Comparison of ENCODE assay signal across 13 cellular contexts in the genomic region with DNA sequence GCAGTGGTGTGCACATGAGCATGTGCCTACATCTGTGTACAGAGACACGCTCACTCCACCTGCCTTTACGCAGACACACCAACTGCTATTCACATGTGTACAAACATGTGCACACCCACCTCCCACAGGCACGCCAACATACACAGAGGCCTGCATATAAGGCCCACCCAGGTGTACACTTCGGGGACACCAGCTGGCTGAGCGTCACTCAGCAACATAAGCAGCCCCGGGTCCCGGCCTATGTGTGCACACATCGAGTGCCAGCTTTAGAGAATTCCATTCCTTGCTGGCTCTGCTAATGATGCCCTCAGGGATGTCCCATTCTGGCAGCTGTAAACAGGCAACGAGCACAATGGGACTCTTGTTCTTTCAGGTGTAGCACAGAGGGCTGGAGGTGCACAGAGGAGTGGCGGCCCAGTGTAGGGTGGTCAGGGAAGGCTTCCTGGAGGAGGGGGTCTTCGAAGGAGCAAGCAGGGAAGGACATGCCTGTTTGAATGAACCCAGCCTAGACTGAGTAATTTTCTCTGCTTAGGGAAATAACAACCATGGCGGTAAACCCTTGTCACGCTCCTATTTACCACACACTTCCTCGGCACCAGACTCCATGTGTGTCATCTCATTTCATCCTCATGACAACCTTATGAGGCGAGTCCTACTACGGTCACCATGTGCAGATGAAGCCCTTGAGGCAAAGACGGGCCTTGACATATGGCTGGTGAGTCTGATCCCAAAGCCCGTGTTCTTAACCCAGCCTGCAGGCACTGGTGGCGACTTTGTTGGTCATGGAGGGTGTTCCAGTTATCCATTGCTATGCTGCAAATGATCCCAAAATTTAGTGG. TPM values are rescaled to one million over a fixed set of nuclear protein-coding genes. Genes with fewer than 3 reads are reported as not detected.
DNase-seq lines count a peak whose midpoint lies in the region; ATAC-seq and TF ChIP-seq lines count a peak whose summit lies in the region.
"Had no signal": no experiment of that assay in that cellular context is flagged by ENCODE, and none has a peak within 500 bp of the region (broad histone marks: within the 10 kb centered on the region; RNA-seq: fewer than 3 reads in every experiment).

No MANE protein-coding gene starts in this region.

- TF ChIP-seq CTCF in RWPE2 (IDR thresholded peaks at IDR 0.05; ENCODE audit: poor library complexity, severe bottlenecking) = no peak

- H3K27ac ChIP-seq in RWPE2 (ENCODE audit: poor library complexity, severe bottlenecking) = peak overlapping the region; percentile 57
- H3K27ac ChIP-seq: SJCRH30 had no signal

- no peaks in the 10 kb centered on the region for H3K9me3 ChIP-seq in RWPE2 (ENCODE audit: severe bottlenecking)
- H3K9me3 ChIP-seq: SJCRH30 had no signal

- H3K4me1 ChIP-seq in RWPE2 (ENCODE audit: insufficient read depth, poor library complexity, severe bottlenecking) = peaks cover 16% of the 10 kb centered on the region
- H3K4me1 ChIP-seq: SJCRH30 had no signal

- DNase-seq in COLO829 (ENCODE audit: low spot score) (peak; percentile 76), RWPE2 (ENCODE audit: low spot score) (no peak), iPS-NIHi11 (ENCODE audit: low spot score) (peak; percentile 4), renal cortical epithelial cell (ENCODE audit: low read depth) (peak; percentile 81), midbrain (lab: John Stamatoyannopoulos, UW) (no peak), SHP77 treated with DMSO at 0.1 percent for 48 hours (lab: John Stamatoyannopoulos, UW) (no peak)
- DNase-seq: activated CD4-positive, alpha-beta T cell treated with anti-CD3 and anti-CD28 coated beads, Interleukin-2, amount 50 U/mL, for 48 hours; COR-L47; cortex of kidney; SJCRH30; stimulated activated CD4-positive, alpha-beta T cell treated with anti-CD3 and anti-CD28 coated beads, Interleukin-2, amount 100 ng/mL, for 48 hours had no signal

- no peak overlapping the region for H3K4me3 ChIP-seq in RWPE2 (ENCODE audit: severe bottlenecking)
- H3K4me3 ChIP-seq: SJCRH30 had no signal

- no peaks in the 10 kb centered on the region for H3K36me3 ChIP-seq in RWPE2 (ENCODE audit: low read depth)
- H3K36me3 ChIP-seq: SJCRH30 had no signal

- ATAC-seq in RWPE2 (ENCODE audit: low read depth) = peak; percentile 8; the same call in 1 of the 3 replicates
- no peak for ATAC-seq in GM18502 (IDR thresholded peaks at IDR 0.05; ENCODE audit: poor library complexity, unreplicated experiment)
- no peak for ATAC-seq in GM18520 (IDR thresholded peaks at IDR 0.05; ENCODE audit: unreplicated experiment)

- H3K27me3 ChIP-seq in RWPE2 (ENCODE audit: insufficient read depth, poor library complexity, severe bottlenecking) = no peaks in the 10 kb centered on the region
- H3K27me3 ChIP-seq: SJCRH30 had no signal

RNA-seq across cellular contexts. Expression of a gene that starts 35.1 kb away (rescaled TPM):
- total RNA-seq in renal cortical epithelial cell = 1,714 and 3,145 TPM in 2 replicates

RNA-seq across cellular contexts. Expression of a gene that starts 39.6 kb away (rescaled TPM):
- total RNA-seq in renal cortical epithelial cell = 63.6 and 66.9 TPM in 2 replicates

Comparison
In these comparisons a context has a peak if more than half of its experiments do, and no peak if none do; other contexts are left out.
1. DNase-seq: peak in COLO829 (single experiment), iPS-NIHi11 (single experiment) and renal cortical epithelial cell (single experiment); none in RWPE2 (single experiment), midbrain (single experiment) and SHP77 treated with DMSO at 0.1 percent for 48 hours (single experiment).